Comparison of ENCODE assay signal across 1 cellular context in genomic region chr19:40721140-40721486, GRCh38.
TF ChIP-seq lines count a peak whose summit lies in the region.

No MANE protein-coding gene starts in this region.

TF ChIP-seq in GM23338, 12 proteins besides CTCF, POLR2A, EP300 and RAD21 (continued from another document):
- no peak for TF ChIP-seq ZNF462 (CRISPR knock-in tag; IDR thresholded peaks at IDR 0.05)
- TF ChIP-seq CREB1 (CRISPR knock-in tag; IDR thresholded peaks at IDR 0.05; ENCODE audit: low read depth) = no peak
- TF ChIP-seq STAT1 (IDR thresholded peaks at IDR 0.05; ENCODE audit: unreplicated experiment) = no peak
- TF ChIP-seq POLR2AphosphoS5 (IDR thresholded peaks at IDR 0.05; ENCODE audit: low read depth) = no peak
- TF ChIP-seq EZH2 (IDR thresholded peaks at IDR 0.05; ENCODE audit: low read depth, unreplicated experiment) = no peak
- TF ChIP-seq ZNF114 (CRISPR knock-in tag; IDR thresholded peaks at IDR 0.05) = no peak
